In the genomic region with DNA sequence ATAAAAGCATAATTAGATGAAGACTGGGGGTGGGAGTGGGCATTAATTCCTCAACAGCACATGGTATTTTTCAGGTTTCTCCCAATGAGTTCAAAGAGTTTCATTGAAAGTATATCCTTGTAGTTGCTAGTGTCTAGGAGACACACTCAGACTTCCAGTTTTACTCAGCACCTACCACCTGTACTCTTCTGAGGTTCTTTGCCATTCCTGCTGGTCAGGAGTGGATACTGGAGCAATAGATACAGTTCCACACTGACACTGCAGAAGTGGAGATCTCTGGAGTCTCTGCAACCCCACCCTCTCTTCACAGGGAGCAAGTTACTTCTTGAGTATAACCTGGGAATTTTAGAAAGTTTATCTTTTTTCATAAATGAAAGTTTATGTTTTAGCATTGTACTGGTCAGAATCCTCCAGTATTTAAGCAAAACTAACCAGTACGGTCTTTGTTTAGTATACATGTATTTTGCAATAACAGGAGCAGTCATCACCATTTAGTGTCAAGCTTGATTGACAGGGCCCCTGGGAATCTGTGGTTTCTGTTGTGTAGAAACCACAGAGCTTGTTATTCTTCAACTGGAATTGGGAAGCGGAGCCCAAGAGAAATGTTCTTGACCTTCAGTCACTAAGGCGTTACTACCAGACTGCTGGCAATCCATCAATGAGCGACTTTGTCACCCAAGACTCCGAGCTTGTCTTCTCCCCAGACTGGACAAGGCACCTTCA, we compare ENCODE assay signal across 14 cellular contexts.
DNase-seq lines count a peak whose midpoint lies in the region; ATAC-seq and TF ChIP-seq lines count a peak whose summit lies in the region.
"Had no signal": no experiment of that assay in that cellular context is flagged by ENCODE, and none has a peak within 500 bp of the region (broad histone marks: within the 10 kb centered on the region; RNA-seq: fewer than 3 reads in every experiment).

No MANE protein-coding gene starts in this region.

- no peak overlapping the region for H3K9ac ChIP-seq in mammary epithelial cell (ENCODE audit: insufficient read depth, low read length)

- in situ Hi-C loops in mammary epithelial cell (cut with MboI; ENCODE audit: low sequenced_read_pairs in 2 of 2) = no loop called here

- dilution Hi-C loops in mammary epithelial cell (cut with HindIII; ENCODE audit: low sequenced_read_pairs) = loop anchor here (5.0 kb wide), 1 partner anchor 52 kb away; no protein-coding TSS in a partner anchor

- H3K27ac Mint-ChIP-seq in nephron progenitor cell = no peak overlapping the region
- H3K27ac Mint-ChIP-seq in activated T-cell treated with anti-CD3 and anti-CD28 coated beads, Interleukin-2, amount 50 U/mL, for 72 hours = no peak overlapping the region
- H3K27ac Mint-ChIP-seq: mesothelial cell of epicardium had no signal

- H3K27ac ChIP-seq in mammary epithelial cell (ENCODE audit: insufficient read depth, low read depth, low read length) = no peak overlapping the region
- H3K27ac ChIP-seq: body of pancreas, esophagus squamous epithelium had no signal

- no peaks in the 10 kb centered on the region for H3K27me3 ChIP-seq in mammary epithelial cell (ENCODE audit: insufficient read depth, low read length)
- H3K27me3 ChIP-seq: body of pancreas, spleen had no signal

- no peak overlapping the region for H3K4me3 ChIP-seq in mammary epithelial cell (replicated peaks in 1 of 3; ENCODE audit: insufficient read depth in 1 of 3, low read depth in 2 of 3, low read length in 3 of 3)
- H3K4me3 ChIP-seq: body of pancreas, esophagus squamous epithelium, spleen had no signal

- BruUV-seq in mammary epithelial cell (replicated peaks; lab: Mats Ljungman, UMichigan) = no TSS peak

- no peak overlapping the region for H3K4me3 Mint-ChIP-seq in nephron progenitor cell
- H3K4me3 Mint-ChIP-seq in activated T-cell treated with anti-CD3 and anti-CD28 coated beads, Interleukin-2, amount 50 U/mL, for 72 hours = no peak overlapping the region
- H3K4me3 Mint-ChIP-seq: mesothelial cell of epicardium had no signal

- H3K79me2 ChIP-seq in mammary epithelial cell (ENCODE audit: insufficient read depth, low read length) = no peaks in the 10 kb centered on the region

- no peaks in the 10 kb centered on the region for H4K20me1 ChIP-seq in mammary epithelial cell (ENCODE audit: insufficient read depth, low read length)

- TF ChIP-seq CTCF in mammary epithelial cell (conservative IDR thresholded peaks at IDR 0.05 in 1 of 2, IDR thresholded peaks at IDR 0.05 in 1 of 2; ENCODE audit: extremely low read depth in 1 of 2, insufficient read depth in 1 of 2, low read depth in 1 of 2, low read length in 2 of 2) (no peak), nephron progenitor cell (IDR thresholded peaks at IDR 0.05) (no peak), omental fat pad (IDR thresholded peaks at IDR 0.05) (no peak)

- H2AFZ ChIP-seq in mammary epithelial cell (ENCODE audit: low read depth, low read length) = no peak overlapping the region

- peak; percentile 19 for DNase-seq in GM03348 (ENCODE audit: low spot score)
- peak; percentile 18 for DNase-seq in NCI-H128 (lab: John Stamatoyannopoulos, UW; ENCODE audit: unreplicated experiment)
- peak; percentile 45 for DNase-seq in mammary epithelial cell
- DNase-seq in nephron progenitor cell = peak; percentile 33
- DNase-seq in activated T-cell treated with anti-CD3 and anti-CD28 coated beads, Interleukin-2, amount 50 U/mL, for 72 hours = no peak
- DNase-seq in omental fat pad (ENCODE audit: low spot score) = no peak
- DNase-seq in NCI-H524 treated with DMSO at 0.1 percent for 48 hours (lab: John Stamatoyannopoulos, UW) = no peak
- DNase-seq: DMS79; esophagus squamous epithelium; spleen; stimulated activated naive CD4-positive, alpha-beta T cell had no signal

- CTCF ChIA-PET in mammary epithelial cell (lab: Charles Lee; ENCODE audit: low non-redundant PET) = no interaction called here

- peaks cover 11% of the 10 kb centered on the region for H3K4me1 ChIP-seq in mammary epithelial cell (ENCODE audit: insufficient read depth, low read length)
- H3K4me1 ChIP-seq: body of pancreas had no signal

- H3K36me3 Mint-ChIP-seq in nephron progenitor cell (ENCODE audit: low read depth) = no peaks in the 10 kb centered on the region
- no peaks in the 10 kb centered on the region for H3K36me3 Mint-ChIP-seq in activated T-cell treated with anti-CD3 and anti-CD28 coated beads, Interleukin-2, amount 50 U/mL, for 72 hours (ENCODE audit: insufficient read depth in 2 of 2)
- H3K36me3 Mint-ChIP-seq: mesothelial cell of epicardium had no signal

- no peaks in the 10 kb centered on the region for H3K27me3 Mint-ChIP-seq in nephron progenitor cell (ENCODE audit: low read depth, poor library complexity)
- H3K27me3 Mint-ChIP-seq in activated T-cell treated with anti-CD3 and anti-CD28 coated beads, Interleukin-2, amount 50 U/mL, for 72 hours (ENCODE audit: low read depth) = peaks cover 12% of the 10 kb centered on the region

- no peak overlapping the region for H3K4me2 ChIP-seq in mammary epithelial cell (ENCODE audit: insufficient read depth, low read depth, low read length)

- 94% methylated on average over 5 of the region's 5 CpGs for WGBS in mammary epithelial cell (ENCODE audit: low coverage, missing lambda C conversion rate)

- peaks cover 57% of the 10 kb centered on the region for H3K4me1 Mint-ChIP-seq in nephron progenitor cell
- peaks cover 14% of the 10 kb centered on the region for H3K4me1 Mint-ChIP-seq in activated T-cell treated with anti-CD3 and anti-CD28 coated beads, Interleukin-2, amount 50 U/mL, for 72 hours (ENCODE audit: low read depth)

- no peaks in the 10 kb centered on the region for H3K9me3 ChIP-seq in mammary epithelial cell (replicated peaks; ENCODE audit: insufficient read depth, low read length)
- H3K9me3 ChIP-seq: body of pancreas, esophagus squamous epithelium had no signal

- peaks cover 5% of the 10 kb centered on the region for H3K9me3 Mint-ChIP-seq in nephron progenitor cell
- no peaks in the 10 kb centered on the region for H3K9me3 Mint-ChIP-seq in activated T-cell treated with anti-CD3 and anti-CD28 coated beads, Interleukin-2, amount 50 U/mL, for 72 hours
- H3K9me3 Mint-ChIP-seq: mesothelial cell of epicardium had no signal

- no peak for ATAC-seq in activated T-cell treated with anti-CD3 and anti-CD28 coated beads, Interleukin-2, amount 50 U/mL, for 72 hours (replicated peaks in 1 of 2)
- ATAC-seq in omental fat pad (ENCODE audit: low FRiP score) (no peak), GM19035 (IDR thresholded peaks at IDR 0.05; ENCODE audit: unreplicated experiment) (no peak)
- ATAC-seq: body of pancreas had no signal

- H3K36me3 ChIP-seq in mammary epithelial cell (ENCODE audit: insufficient read depth, low read length) = no peaks in the 10 kb centered on the region
- H3K36me3 ChIP-seq: esophagus squamous epithelium, spleen had no signal

- intact Hi-C loops in mammary epithelial cell (cut with micrococcal nuclease) = no loop called here

Comparison
In these comparisons a context has a peak if more than half of its experiments do, and no peak if none do; other contexts are left out.
1. DNase-seq: peak in GM03348 (single experiment), NCI-H128 (single experiment), mammary epithelial cell (single experiment) and nephron progenitor cell (single experiment); none in activated T-cell treated with anti-CD3 and anti-CD28 coated beads, Interleukin-2, amount 50 U/mL, for 72 hours (0 of 2), omental fat pad (single experiment) and NCI-H524 treated with DMSO at 0.1 percent for 48 hours (single experiment).